Comparison of ENCODE assay signal across 8 cellular contexts in genomic region chr3:128726691-128727031, GRCh38. TPM values are rescaled to one million over a fixed set of nuclear protein-coding genes. Genes with fewer than 3 reads are reported as not detected.
DNase-seq lines count a peak whose midpoint lies in the region; ATAC-seq, FAIRE-seq and TF ChIP-seq lines count a peak whose summit lies in the region.

No MANE protein-coding gene starts in this region.

- H3K36me3 Mint-ChIP-seq in activated B cell treated with CpG ODN at 0.5 μM for 24 hours (ENCODE audit: low read depth): peaks cover 22% of the 10 kb centered on the region

- POLR2A ChIA-PET in activated B cell treated with CpG ODN at 0.5 μM for 24 hours (lab: Charles Lee) (interaction anchor here (0.8 to 2.6 kb wide), 4 partner anchors 46 to 690 kb away, joined by 3 to 42 read pairs (median 4); partner anchors contain the start of genes ACAD9 and RPN1), GM10248 (lab: Yijun Ruan, JAX) (interaction anchor here (0.6 to 3.0 kb wide), 3 partner anchors 9 to 156 kb away, joined by 3 to 15 read pairs (median 4); no protein-coding TSS in a partner anchor)

- no peaks in the 10 kb centered on the region for H3K9me3 Mint-ChIP-seq in activated B cell treated with CpG ODN at 0.5 μM for 24 hours

- H3K9me3 ChIP-seq in small intestine (ENCODE audit: control insufficient read depth, low read depth): no peaks in the 10 kb centered on the region

- intact Hi-C loops in activated B cell treated with CpG ODN at 0.5 μM for 24 hours (cut with micrococcal nuclease): loop anchor here (1.0 to 5.0 kb wide), 7 partner anchors 46 to 674 kb away; partner anchors contain the start of genes ACAD9, RPN1 and SEC61A1

- H3K4me1 ChIP-seq in small intestine (ENCODE audit: control insufficient read depth in 2 of 2, insufficient read depth in 1 of 2, low read depth in 1 of 2, low read length in 1 of 2): peaks cover 4 to 12% of the 10 kb centered on the region in 2 donors

- peaks cover 2% of the 10 kb centered on the region for H3K27me3 Mint-ChIP-seq in activated B cell treated with CpG ODN at 0.5 μM for 24 hours

- peak overlapping the region; percentile 87 for H3K27ac ChIP-seq in caudate nucleus (ENCODE audit: low read depth, low read length)
- H3K27ac ChIP-seq in small intestine (ENCODE audit: low read depth in 1 of 2, low read length in 1 of 2): peak overlapping the region; percentile 90 to 95

- CTCF ChIA-PET in activated B cell treated with CpG ODN at 0.5 μM for 24 hours (lab: Charles Lee): interaction anchor here (0.8 kb wide), 1 partner anchor 46 kb away, joined by 5 read pairs; no protein-coding TSS in a partner anchor
- CTCF ChIA-PET in GM10248 (lab: Yijun Ruan, JAX): interaction anchor here (1.0 to 3.7 kb wide), 5 partner anchors 46 to 73 kb away, joined by 3 to 19 read pairs (median 3); no protein-coding TSS in a partner anchor

- TF ChIP-seq CTCF in activated B cell treated with CpG ODN at 0.5 μM for 24 hours (IDR thresholded peaks at IDR 0.05): no peak
- TF ChIP-seq CTCF in GM10248 (IDR thresholded peaks at IDR 0.05; ENCODE audit: control extremely low read depth, extremely low read depth, low read depth, missing control alignments): no peak

- H3K27me3 ChIP-seq in small intestine (ENCODE audit: control insufficient read depth in 2 of 2, insufficient read depth in 2 of 2, low read length in 2 of 2): no peaks in the 10 kb centered on the region

- 0 to 1% (median 0%) methylated on average over 24 of the region's 24 CpGs for WGBS in small intestine, 3 donors

- peaks cover 66% of the 10 kb centered on the region for H3K4me1 Mint-ChIP-seq in activated B cell treated with CpG ODN at 0.5 μM for 24 hours

- H3K27ac Mint-ChIP-seq in activated B cell treated with CpG ODN at 0.5 μM for 24 hours: peak overlapping the region; percentile 76

- H3K4me3 Mint-ChIP-seq in activated B cell treated with CpG ODN at 0.5 μM for 24 hours: peak overlapping the region; percentile 93

- FAIRE-seq in small intestine (lab: Jason Lieb, UNC): no peak

- ATAC-seq in GM19035 (IDR thresholded peaks at IDR 0.05; ENCODE audit: unreplicated experiment) (peak; percentile 3), HG03521 (IDR thresholded peaks at IDR 0.05; ENCODE audit: unreplicated experiment) (peak; percentile 7), activated B cell treated with CpG ODN at 0.5 μM for 24 hours (ENCODE audit: low read depth) (peak; percentile 8), HG02938 (IDR thresholded peaks at IDR 0.05; ENCODE audit: unreplicated experiment) (no peak)

- DNase-seq in activated B cell treated with CpG ODN at 0.5 μM for 24 hours: no peak
- peak in 48 of 61 donors; percentile 3 to 87 (median 35) for DNase-seq in caudate nucleus (lab: John Stamatoyannopoulos, UW)
- peak; percentile 84 for DNase-seq in iris pigment epithelial cell (ENCODE audit: low read depth)
- DNase-seq in small intestine: peak; percentile 72
- no peak for DNase-seq in GM10248 (ENCODE audit: extremely low spot score)

- H3K36me3 ChIP-seq in small intestine (ENCODE audit: control insufficient read depth in 2 of 2, insufficient read depth in 2 of 2, low read length in 2 of 2): no peaks in the 10 kb centered on the region

- peak overlapping the region; percentile 94 to 99 for H3K4me3 ChIP-seq in small intestine (ENCODE audit: low read depth in 1 of 2, low read length in 2 of 2)

RNA-seq across cellular contexts. Expression of gene RAB7A, which starts 0.7 kb away (rescaled TPM):
- 169 and 190 TPM in 2 replicates for total RNA-seq in activated B cell treated with CpG ODN at 0.5 μM for 24 hours
- 100 to 1,000 TPM; 141 to 167 (median 162) TPM for polyA plus RNA-seq in small intestine

Comparison
In these comparisons a context has a peak if more than half of its experiments do, and no peak if none do; other contexts are left out.
1. DNase-seq: peak in caudate nucleus (48 of 61), iris pigment epithelial cell (single experiment) and small intestine (single experiment); none in activated B cell treated with CpG ODN at 0.5 μM for 24 hours (single experiment) and GM10248 (single experiment).